ENCODE assay signal across 22 cellular contexts in genomic region chr1:55420866-55421265, GRCh38.
DNase-seq lines count a peak whose midpoint lies in the region; ATAC-seq and TF ChIP-seq lines count a peak whose summit lies in the region.
"Had no signal": no experiment of that assay in that cellular context is flagged by ENCODE, and none has a peak within 500 bp of the region (broad histone marks: within the 10 kb centered on the region; RNA-seq: fewer than 3 reads in every experiment).

No MANE protein-coding gene starts in this region.

- H3K27me3 ChIP-seq in osteoblast (ENCODE audit: insufficient read depth, low read length) = no peaks in the 10 kb centered on the region
- H3K27me3 ChIP-seq: ascending aorta, neutrophil, right atrium auricular region had no signal

- no peak overlapping the region for H3K4me2 ChIP-seq in osteoblast (ENCODE audit: insufficient read depth, low read length)
- H3K4me2 ChIP-seq: GM23338 had no signal

- no peak for ATAC-seq in HG02588 (IDR thresholded peaks at IDR 0.05; ENCODE audit: unreplicated experiment)
- ATAC-seq in GM19463 (IDR thresholded peaks at IDR 0.05; ENCODE audit: unreplicated experiment) = no peak
- ATAC-seq: GM23338, K562 had no signal

- no peaks in the 10 kb centered on the region for H3K36me3 ChIP-seq in osteoblast (ENCODE audit: insufficient read depth, low read length)
- H3K36me3 ChIP-seq: ascending aorta, neutrophil, right atrium auricular region had no signal

- DNase-seq in AG20443 (ENCODE audit: low spot score) = peak; percentile 19
- DNase-seq in M059J (ENCODE audit: low read depth) = peak; percentile 89
- peak; percentile 44 for DNase-seq in dermis blood vessel endothelial cell
- DNase-seq in osteoblast (ENCODE audit: insufficient read length, low spot score, missing footprints) = no peak
- no peak for DNase-seq in chondrocyte (ENCODE audit: low spot score)
- DNase-seq in activated T-helper 1 cell treated with anti-CD3 and anti-CD28 coated beads, Interleukin-12 subunit alpha, Interleukin-12 subunit beta, Interleukin-2, Interleukin-4 antibody, amounts not matched to agents 30 ng/mL and 10 ng/mL and 1 ng/mL, durations not matched to agents 14 hours and 24 hours and 36 hours (ENCODE audit: low spot score) = no peak
- DNase-seq: activated CD8-positive, alpha-beta memory T cell treated with anti-CD3 and anti-CD28 coated beads, Interleukin-2, amount 50 U/mL, for 48 hours; activated naive CD4-positive, alpha-beta T cell treated with Interleukin-2 at 50 U/mL for 16 hours; COR-L47; hippocampal formation; NCI-H2081 treated with DMSO at 0.1 percent for 48 hours; T1000 had no signal

- no peaks in the 10 kb centered on the region for H3K79me2 ChIP-seq in osteoblast (ENCODE audit: insufficient read depth, low read length)

- H3K36me3 Mint-ChIP-seq in chondrocyte (ENCODE audit: low read depth) = no peaks in the 10 kb centered on the region
- H3K36me3 Mint-ChIP-seq in activated T-helper 1 cell treated with anti-CD3 and anti-CD28 coated beads, Interleukin-12 subunit alpha, Interleukin-12 subunit beta, Interleukin-2, Interleukin-4 antibody, amounts not matched to agents 30 ng/mL and 10 ng/mL and 1 ng/mL, durations not matched to agents 14 hours and 24 hours and 36 hours (ENCODE audit: low read depth) = no peaks in the 10 kb centered on the region

- peaks cover 8% of the 10 kb centered on the region for H3K4me1 ChIP-seq in osteoblast (ENCODE audit: insufficient read depth, low read length)
- H3K4me1 ChIP-seq: ascending aorta, right atrium auricular region had no signal

- peaks cover 3% of the 10 kb centered on the region for H3K9me3 Mint-ChIP-seq in chondrocyte (ENCODE audit: low read depth)
- H3K9me3 Mint-ChIP-seq in activated T-helper 1 cell treated with anti-CD3 and anti-CD28 coated beads, Interleukin-12 subunit alpha, Interleukin-12 subunit beta, Interleukin-2, Interleukin-4 antibody, amounts not matched to agents 30 ng/mL and 10 ng/mL and 1 ng/mL, durations not matched to agents 14 hours and 24 hours and 36 hours = no peaks in the 10 kb centered on the region
- H3K9me3 Mint-ChIP-seq: GM23338; stimulated activated naive CD8-positive, alpha-beta T cell treated with anti-CD3 and anti-CD28 coated beads, Interleukin-15, Interleukin-2, amounts not matched to agents 100 ng/mL and 50 ng/mL, for 24 hours had no signal

- H3K4me1 Mint-ChIP-seq in chondrocyte (ENCODE audit: low read depth) = no peaks in the 10 kb centered on the region
- H3K4me1 Mint-ChIP-seq in activated T-helper 1 cell treated with anti-CD3 and anti-CD28 coated beads, Interleukin-12 subunit alpha, Interleukin-12 subunit beta, Interleukin-2, Interleukin-4 antibody, amounts not matched to agents 30 ng/mL and 10 ng/mL and 1 ng/mL, durations not matched to agents 14 hours and 24 hours and 36 hours (ENCODE audit: low read depth) = no peaks in the 10 kb centered on the region
- H3K4me1 Mint-ChIP-seq: GM23338 had no signal

- H3K4me3 Mint-ChIP-seq in chondrocyte (ENCODE audit: unreplicated experiment) = no peak overlapping the region
- no peak overlapping the region for H3K4me3 Mint-ChIP-seq in activated T-helper 1 cell treated with anti-CD3 and anti-CD28 coated beads, Interleukin-12 subunit alpha, Interleukin-12 subunit beta, Interleukin-2, Interleukin-4 antibody, amounts not matched to agents 30 ng/mL and 10 ng/mL and 1 ng/mL, durations not matched to agents 14 hours and 24 hours and 36 hours
- H3K4me3 Mint-ChIP-seq: GM23338; stimulated activated naive CD8-positive, alpha-beta T cell treated with anti-CD3 and anti-CD28 coated beads, Interleukin-15, Interleukin-2, amounts not matched to agents 100 ng/mL and 50 ng/mL, for 24 hours had no signal

- no peaks in the 10 kb centered on the region for H4K20me1 ChIP-seq in osteoblast (ENCODE audit: insufficient read depth, low read length)

- peak overlapping the region; percentile 46 for H3K27ac ChIP-seq in osteoblast (ENCODE audit: low read depth, low read length)
- H3K27ac ChIP-seq: ascending aorta, coronary artery, epithelial cell of prostate, neutrophil, right atrium auricular region had no signal

- no peak for TF ChIP-seq CTCF in osteoblast (IDR thresholded peaks at IDR 0.05; ENCODE audit: extremely low read depth, low read depth, low read length)
- no peak for TF ChIP-seq CTCF in chondrocyte (IDR thresholded peaks at IDR 0.05)

- H3K27me3 Mint-ChIP-seq in chondrocyte (ENCODE audit: low read depth) = no peaks in the 10 kb centered on the region
- H3K27me3 Mint-ChIP-seq in activated T-helper 1 cell treated with anti-CD3 and anti-CD28 coated beads, Interleukin-12 subunit alpha, Interleukin-12 subunit beta, Interleukin-2, Interleukin-4 antibody, amounts not matched to agents 30 ng/mL and 10 ng/mL and 1 ng/mL, durations not matched to agents 14 hours and 24 hours and 36 hours (ENCODE audit: insufficient read depth) = no peaks in the 10 kb centered on the region

- no peaks in the 10 kb centered on the region for H3K9me3 ChIP-seq in osteoblast (ENCODE audit: low read depth, low read length)
- H3K9me3 ChIP-seq: neutrophil had no signal

- H3K4me3 ChIP-seq in osteoblast (ENCODE audit: insufficient read depth, low read length) = no peak overlapping the region
- H3K4me3 ChIP-seq: ascending aorta, coronary artery, GM23338, K562, right atrium auricular region had no signal

- H3K27ac Mint-ChIP-seq in chondrocyte (ENCODE audit: unreplicated experiment) = no peak overlapping the region
- H3K27ac Mint-ChIP-seq in activated T-helper 1 cell treated with anti-CD3 and anti-CD28 coated beads, Interleukin-12 subunit alpha, Interleukin-12 subunit beta, Interleukin-2, Interleukin-4 antibody, amounts not matched to agents 30 ng/mL and 10 ng/mL and 1 ng/mL, durations not matched to agents 14 hours and 24 hours and 36 hours = no peak overlapping the region
- H3K27ac Mint-ChIP-seq: GM23338; stimulated activated naive CD8-positive, alpha-beta T cell treated with anti-CD3 and anti-CD28 coated beads, Interleukin-15, Interleukin-2, amounts not matched to agents 100 ng/mL and 50 ng/mL, for 24 hours had no signal

- intact Hi-C loops in activated T-helper 1 cell treated with anti-CD3 and anti-CD28 coated beads, Interleukin-12 subunit alpha, Interleukin-12 subunit beta, Interleukin-2, Interleukin-4 antibody, amounts not matched to agents 30 ng/mL and 10 ng/mL and 1 ng/mL, durations not matched to agents 14 hours and 24 hours and 36 hours (cut with micrococcal nuclease) = no loop called here

- H2AFZ ChIP-seq in osteoblast (ENCODE audit: low read length) = peak overlapping the region; percentile 71
- H2AFZ ChIP-seq: GM23338 had no signal

Comparison
In these comparisons a context has a peak if more than half of its experiments do, and no peak if none do; other contexts are left out.
1. DNase-seq: peak in AG20443 (single experiment), M059J (single experiment) and dermis blood vessel endothelial cell (single experiment); none in osteoblast (single experiment), chondrocyte (single experiment) and activated T-helper 1 cell treated with anti-CD3 and anti-CD28 coated beads, Interleukin-12 subunit alpha, Interleukin-12 subunit beta, Interleukin-2, Interleukin-4 antibody, amounts not matched to agents 30 ng/mL and 10 ng/mL and 1 ng/mL, durations not matched to agents 14 hours and 24 hours and 36 hours (single experiment).